Comparison of ENCODE assay signal across 9 cellular contexts in the genomic region with DNA sequence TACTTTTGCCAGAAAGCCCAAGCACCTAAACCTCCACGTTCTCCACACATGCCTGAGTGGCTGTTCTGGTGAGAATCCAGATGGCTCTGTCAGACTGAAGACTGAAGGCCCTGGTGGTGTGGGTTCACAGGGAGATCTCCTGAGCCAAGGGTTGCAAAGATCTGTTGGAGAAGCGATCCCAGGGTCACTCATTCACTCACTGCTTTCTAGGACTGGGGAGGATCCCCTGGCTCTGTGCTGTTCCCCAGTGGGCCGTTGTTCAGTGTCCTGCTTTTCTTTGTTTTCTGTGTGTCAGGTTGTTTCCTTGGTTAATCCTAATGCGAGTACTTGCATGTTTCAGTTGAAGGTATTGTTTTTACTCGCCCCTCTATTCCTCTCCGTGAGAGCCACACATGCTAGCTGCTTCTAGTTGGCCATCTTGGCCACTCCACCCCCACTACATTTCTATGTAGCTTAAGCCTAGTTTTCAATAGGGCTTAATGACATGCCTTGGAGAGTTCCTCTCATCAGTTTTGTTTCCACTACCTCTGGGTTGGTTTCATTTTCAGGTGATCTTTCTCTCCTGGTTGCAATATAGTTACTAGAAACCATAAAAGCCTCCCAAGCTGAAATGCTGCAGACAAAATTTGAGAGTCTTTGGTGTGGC.
DNase-seq lines count a peak whose midpoint lies in the region; ATAC-seq and TF ChIP-seq lines count a peak whose summit lies in the region.
"Had no signal": no experiment of that assay in that cellular context is flagged by ENCODE, and none has a peak within 500 bp of the region (broad histone marks: within the 10 kb centered on the region; RNA-seq: fewer than 3 reads in every experiment).

No MANE protein-coding gene starts in this region.

- no peak overlapping the region for H3K4me2 ChIP-seq in osteoblast (ENCODE audit: insufficient read depth, low read length)

- H3K36me3 ChIP-seq in naive thymus-derived CD4-positive, alpha-beta T cell (ENCODE audit: control insufficient read depth in 2 of 3, insufficient read depth in 3 of 3, low read length in 3 of 3): no peaks in the 10 kb centered on the region
- peaks cover 6% of the 10 kb centered on the region for H3K36me3 ChIP-seq in osteoblast (ENCODE audit: insufficient read depth, low read length)
- H3K36me3 ChIP-seq in left ventricle myocardium inferior: no peaks in the 10 kb centered on the region

- H3K79me2 ChIP-seq in osteoblast (ENCODE audit: insufficient read depth, low read length): no peaks in the 10 kb centered on the region

- TF ChIP-seq CTCF in osteoblast (IDR thresholded peaks at IDR 0.05; ENCODE audit: extremely low read depth, low read depth, low read length) (no peak), left ventricle myocardium inferior (IDR thresholded peaks at IDR 0.05; ENCODE audit: borderline replicate concordance) (no peak)

- H3K36me3 Mint-ChIP-seq in IgD-negative memory B cell: peaks cover 2% of the 10 kb centered on the region
- H3K36me3 Mint-ChIP-seq in naive thymus-derived CD4-positive, alpha-beta T cell: peaks cover 0 to 57% (median 0%) of the 10 kb centered on the region in 5 donors

- no peaks in the 10 kb centered on the region for H4K20me1 ChIP-seq in osteoblast (ENCODE audit: insufficient read depth, low read length)

- H3K27ac Mint-ChIP-seq in IgD-negative memory B cell: peak overlapping the region; percentile 2 to 48 (median 4)
- peak overlapping the region; percentile 2 to 93 (median 80) for H3K27ac Mint-ChIP-seq in naive thymus-derived CD4-positive, alpha-beta T cell

- no peaks in the 10 kb centered on the region for H3K9me3 Mint-ChIP-seq in IgD-negative memory B cell
- peaks cover 0 to 17% (median 0%) of the 10 kb centered on the region in 11 donors for H3K9me3 Mint-ChIP-seq in naive thymus-derived CD4-positive, alpha-beta T cell

- H3K27ac ChIP-seq in naive thymus-derived CD4-positive, alpha-beta T cell (ENCODE audit: low read depth, low read length): no peak overlapping the region
- H3K27ac ChIP-seq in osteoblast (ENCODE audit: low read depth, low read length) (no peak overlapping the region), left ventricle myocardium inferior (replicated peaks) (no peak overlapping the region)
- H3K27ac ChIP-seq: HL-60 had no signal

- CTCF ChIA-PET in naive thymus-derived CD4-positive, alpha-beta T cell (lab: Charles Lee): no interaction called here

- POLR2A ChIA-PET in naive thymus-derived CD4-positive, alpha-beta T cell (lab: Charles Lee): interaction anchor here (0.6 to 1.5 kb wide), 2 partner anchors 22 to 146 kb away, joined by 3 to 7 read pairs; no protein-coding TSS in a partner anchor

- no peaks in the 10 kb centered on the region for H3K9me3 ChIP-seq in naive thymus-derived CD4-positive, alpha-beta T cell (ENCODE audit: control insufficient read depth in 2 of 3, low read length in 3 of 3)
- no peaks in the 10 kb centered on the region for H3K9me3 ChIP-seq in osteoblast (ENCODE audit: low read depth, low read length)
- H3K9me3 ChIP-seq in left ventricle myocardium inferior (replicated peaks): no peaks in the 10 kb centered on the region

- no peaks in the 10 kb centered on the region for H3K27me3 ChIP-seq in naive thymus-derived CD4-positive, alpha-beta T cell (ENCODE audit: control insufficient read depth in 2 of 2, insufficient read depth in 2 of 2, low read length in 2 of 2)
- H3K27me3 ChIP-seq in osteoblast (ENCODE audit: insufficient read depth, low read length): no peaks in the 10 kb centered on the region
- no peaks in the 10 kb centered on the region for H3K27me3 ChIP-seq in left ventricle myocardium inferior (ENCODE audit: low read depth)

- H3K4me1 Mint-ChIP-seq in IgD-negative memory B cell: peaks cover 17 to 34% (median 23%) of the 10 kb centered on the region in 3 donors
- peaks cover 29 to 76% (median 62%) of the 10 kb centered on the region in 7 donors for H3K4me1 Mint-ChIP-seq in naive thymus-derived CD4-positive, alpha-beta T cell

- intact Hi-C loops in naive thymus-derived CD4-positive, alpha-beta T cell (cut with micrococcal nuclease): loop anchor here (1.0 to 2.0 kb wide), 7 partner anchors 7 to 144 kb away; partner anchors contain the start of gene SLC38A2 (in 1 of the 2)
- intact Hi-C loops in left ventricle myocardium inferior (cut with micrococcal nuclease): no loop called here

- no peak overlapping the region for H2AFZ ChIP-seq in osteoblast (ENCODE audit: low read length)

- DNase-seq in naive thymus-derived CD4-positive, alpha-beta T cell: peak in 3 of 9 donors; percentile 10 to 21 (median 20)
- DNase-seq in osteoblast (ENCODE audit: insufficient read length, low spot score, missing footprints) (no peak), islet precursor cell (no peak), left ventricle myocardium inferior (no peak), G401 (ENCODE audit: low spot score) (no peak)

- no peak overlapping the region for H3K4me3 ChIP-seq in naive thymus-derived CD4-positive, alpha-beta T cell (ENCODE audit: low read length)
- H3K4me3 ChIP-seq in osteoblast (ENCODE audit: insufficient read depth, low read length) (no peak overlapping the region), left ventricle myocardium inferior (no peak overlapping the region)

- no peaks in the 10 kb centered on the region for H3K27me3 Mint-ChIP-seq in IgD-negative memory B cell
- no peaks in the 10 kb centered on the region for H3K27me3 Mint-ChIP-seq in naive thymus-derived CD4-positive, alpha-beta T cell

- in situ Hi-C loops in G401 (cut with HindIII; ENCODE audit: low sequenced_read_pairs): no loop called here

- peaks cover 0 to 27% of the 10 kb centered on the region in 2 donors for H3K4me1 ChIP-seq in naive thymus-derived CD4-positive, alpha-beta T cell (ENCODE audit: control insufficient read depth in 2 of 2, insufficient read depth in 2 of 2, low read length in 2 of 2)
- H3K4me1 ChIP-seq in osteoblast (ENCODE audit: insufficient read depth, low read length): peaks cover 11% of the 10 kb centered on the region
- peaks cover 32% of the 10 kb centered on the region for H3K4me1 ChIP-seq in left ventricle myocardium inferior

- peak; percentile 98 for ATAC-seq in GM18858 (IDR thresholded peaks at IDR 0.05; ENCODE audit: unreplicated experiment)
- ATAC-seq in GM21619 (IDR thresholded peaks at IDR 0.05; ENCODE audit: unreplicated experiment): peak; percentile 98
- ATAC-seq in naive thymus-derived CD4-positive, alpha-beta T cell: peak; percentile 40

- peak overlapping the region in 3 of 4 donors; percentile 39 to 90 (median 56) for H3K4me3 Mint-ChIP-seq in IgD-negative memory B cell
- H3K4me3 Mint-ChIP-seq in naive thymus-derived CD4-positive, alpha-beta T cell: peak overlapping the region; percentile 2 to 82 (median 63)

Comparison
In these comparisons a context has a peak if more than half of its experiments do, and no peak if none do; other contexts are left out.
1. ATAC-seq: peak in every context shown above with its lines; median percentile 98 in GM18858; 98 in GM21619; 40 in naive thymus-derived CD4-positive, alpha-beta T cell.